In the genomic region with DNA sequence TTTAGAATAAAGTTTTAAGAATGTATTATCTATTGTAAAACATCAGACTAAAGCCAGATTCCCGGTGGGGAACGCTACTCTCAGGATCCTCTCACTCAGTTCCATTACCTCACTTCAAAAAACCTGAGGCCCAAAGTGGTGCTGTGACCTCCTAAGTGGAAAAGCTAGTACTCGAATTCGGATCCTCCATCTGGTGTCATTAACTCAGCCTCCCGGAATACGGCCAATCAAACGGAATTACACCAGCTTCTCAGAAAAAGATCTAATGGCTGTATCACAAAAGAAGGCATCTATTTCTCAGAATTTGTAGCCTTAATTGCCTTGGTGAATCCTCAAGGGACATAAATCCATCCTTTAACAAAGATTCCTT, we compare ENCODE assay signal across 1 cellular context.
TF ChIP-seq lines count a peak whose summit lies in the region.

No MANE protein-coding gene starts in this region.

TF ChIP-seq in GM23338, 12 proteins besides CTCF, POLR2A, EP300 and RAD21 (continued from another document):
- TF ChIP-seq, protein P1, sequence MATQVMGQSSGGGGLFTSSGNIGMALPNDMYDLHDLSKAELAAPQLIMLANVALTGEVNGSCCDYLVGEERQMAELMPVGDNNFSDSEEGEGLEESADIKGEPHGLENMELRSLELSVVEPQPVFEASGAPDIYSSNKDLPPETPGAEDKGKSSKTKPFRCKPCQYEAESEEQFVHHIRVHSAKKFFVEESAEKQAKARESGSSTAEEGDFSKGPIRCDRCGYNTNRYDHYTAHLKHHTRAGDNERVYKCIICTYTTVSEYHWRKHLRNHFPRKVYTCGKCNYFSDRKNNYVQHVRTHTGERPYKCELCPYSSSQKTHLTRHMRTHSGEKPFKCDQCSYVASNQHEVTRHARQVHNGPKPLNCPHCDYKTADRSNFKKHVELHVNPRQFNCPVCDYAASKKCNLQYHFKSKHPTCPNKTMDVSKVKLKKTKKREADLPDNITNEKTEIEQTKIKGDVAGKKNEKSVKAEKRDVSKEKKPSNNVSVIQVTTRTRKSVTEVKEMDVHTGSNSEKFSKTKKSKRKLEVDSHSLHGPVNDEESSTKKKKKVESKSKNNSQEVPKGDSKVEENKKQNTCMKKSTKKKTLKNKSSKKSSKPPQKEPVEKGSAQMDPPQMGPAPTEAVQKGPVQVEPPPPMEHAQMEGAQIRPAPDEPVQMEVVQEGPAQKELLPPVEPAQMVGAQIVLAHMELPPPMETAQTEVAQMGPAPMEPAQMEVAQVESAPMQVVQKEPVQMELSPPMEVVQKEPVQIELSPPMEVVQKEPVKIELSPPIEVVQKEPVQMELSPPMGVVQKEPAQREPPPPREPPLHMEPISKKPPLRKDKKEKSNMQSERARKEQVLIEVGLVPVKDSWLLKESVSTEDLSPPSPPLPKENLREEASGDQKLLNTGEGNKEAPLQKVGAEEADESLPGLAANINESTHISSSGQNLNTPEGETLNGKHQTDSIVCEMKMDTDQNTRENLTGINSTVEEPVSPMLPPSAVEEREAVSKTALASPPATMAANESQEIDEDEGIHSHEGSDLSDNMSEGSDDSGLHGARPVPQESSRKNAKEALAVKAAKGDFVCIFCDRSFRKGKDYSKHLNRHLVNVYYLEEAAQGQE (IDR thresholded peaks at IDR 0.05; ENCODE audit: unreplicated experiment): no peak
- TF ChIP-seq STAT1 (IDR thresholded peaks at IDR 0.05; ENCODE audit: unreplicated experiment) (no peak), EZH2phosphoT487 (IDR thresholded peaks at IDR 0.05; ENCODE audit: unreplicated experiment) (no peak), ZNF114 (CRISPR knock-in tag; IDR thresholded peaks at IDR 0.05) (no peak), ZNF331 (CRISPR knock-in tag; IDR thresholded peaks at IDR 0.05; ENCODE audit: low read depth) (no peak), CREB1 (CRISPR knock-in tag; IDR thresholded peaks at IDR 0.05; ENCODE audit: low read depth) (no peak), NANOG (IDR thresholded peaks at IDR 0.05; ENCODE audit: borderline replicate concordance) (no peak), JUNB (IDR thresholded peaks at IDR 0.05; ENCODE audit: unreplicated experiment) (no peak)
- TF ChIP-seq, protein P2, sequence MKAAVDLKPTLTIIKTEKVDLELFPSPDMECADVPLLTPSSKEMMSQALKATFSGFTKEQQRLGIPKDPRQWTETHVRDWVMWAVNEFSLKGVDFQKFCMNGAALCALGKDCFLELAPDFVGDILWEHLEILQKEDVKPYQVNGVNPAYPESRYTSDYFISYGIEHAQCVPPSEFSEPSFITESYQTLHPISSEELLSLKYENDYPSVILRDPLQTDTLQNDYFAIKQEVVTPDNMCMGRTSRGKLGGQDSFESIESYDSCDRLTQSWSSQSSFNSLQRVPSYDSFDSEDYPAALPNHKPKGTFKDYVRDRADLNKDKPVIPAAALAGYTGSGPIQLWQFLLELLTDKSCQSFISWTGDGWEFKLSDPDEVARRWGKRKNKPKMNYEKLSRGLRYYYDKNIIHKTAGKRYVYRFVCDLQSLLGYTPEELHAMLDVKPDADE (IDR thresholded peaks at IDR 0.05): no peak
- TF ChIP-seq, protein P3, sequence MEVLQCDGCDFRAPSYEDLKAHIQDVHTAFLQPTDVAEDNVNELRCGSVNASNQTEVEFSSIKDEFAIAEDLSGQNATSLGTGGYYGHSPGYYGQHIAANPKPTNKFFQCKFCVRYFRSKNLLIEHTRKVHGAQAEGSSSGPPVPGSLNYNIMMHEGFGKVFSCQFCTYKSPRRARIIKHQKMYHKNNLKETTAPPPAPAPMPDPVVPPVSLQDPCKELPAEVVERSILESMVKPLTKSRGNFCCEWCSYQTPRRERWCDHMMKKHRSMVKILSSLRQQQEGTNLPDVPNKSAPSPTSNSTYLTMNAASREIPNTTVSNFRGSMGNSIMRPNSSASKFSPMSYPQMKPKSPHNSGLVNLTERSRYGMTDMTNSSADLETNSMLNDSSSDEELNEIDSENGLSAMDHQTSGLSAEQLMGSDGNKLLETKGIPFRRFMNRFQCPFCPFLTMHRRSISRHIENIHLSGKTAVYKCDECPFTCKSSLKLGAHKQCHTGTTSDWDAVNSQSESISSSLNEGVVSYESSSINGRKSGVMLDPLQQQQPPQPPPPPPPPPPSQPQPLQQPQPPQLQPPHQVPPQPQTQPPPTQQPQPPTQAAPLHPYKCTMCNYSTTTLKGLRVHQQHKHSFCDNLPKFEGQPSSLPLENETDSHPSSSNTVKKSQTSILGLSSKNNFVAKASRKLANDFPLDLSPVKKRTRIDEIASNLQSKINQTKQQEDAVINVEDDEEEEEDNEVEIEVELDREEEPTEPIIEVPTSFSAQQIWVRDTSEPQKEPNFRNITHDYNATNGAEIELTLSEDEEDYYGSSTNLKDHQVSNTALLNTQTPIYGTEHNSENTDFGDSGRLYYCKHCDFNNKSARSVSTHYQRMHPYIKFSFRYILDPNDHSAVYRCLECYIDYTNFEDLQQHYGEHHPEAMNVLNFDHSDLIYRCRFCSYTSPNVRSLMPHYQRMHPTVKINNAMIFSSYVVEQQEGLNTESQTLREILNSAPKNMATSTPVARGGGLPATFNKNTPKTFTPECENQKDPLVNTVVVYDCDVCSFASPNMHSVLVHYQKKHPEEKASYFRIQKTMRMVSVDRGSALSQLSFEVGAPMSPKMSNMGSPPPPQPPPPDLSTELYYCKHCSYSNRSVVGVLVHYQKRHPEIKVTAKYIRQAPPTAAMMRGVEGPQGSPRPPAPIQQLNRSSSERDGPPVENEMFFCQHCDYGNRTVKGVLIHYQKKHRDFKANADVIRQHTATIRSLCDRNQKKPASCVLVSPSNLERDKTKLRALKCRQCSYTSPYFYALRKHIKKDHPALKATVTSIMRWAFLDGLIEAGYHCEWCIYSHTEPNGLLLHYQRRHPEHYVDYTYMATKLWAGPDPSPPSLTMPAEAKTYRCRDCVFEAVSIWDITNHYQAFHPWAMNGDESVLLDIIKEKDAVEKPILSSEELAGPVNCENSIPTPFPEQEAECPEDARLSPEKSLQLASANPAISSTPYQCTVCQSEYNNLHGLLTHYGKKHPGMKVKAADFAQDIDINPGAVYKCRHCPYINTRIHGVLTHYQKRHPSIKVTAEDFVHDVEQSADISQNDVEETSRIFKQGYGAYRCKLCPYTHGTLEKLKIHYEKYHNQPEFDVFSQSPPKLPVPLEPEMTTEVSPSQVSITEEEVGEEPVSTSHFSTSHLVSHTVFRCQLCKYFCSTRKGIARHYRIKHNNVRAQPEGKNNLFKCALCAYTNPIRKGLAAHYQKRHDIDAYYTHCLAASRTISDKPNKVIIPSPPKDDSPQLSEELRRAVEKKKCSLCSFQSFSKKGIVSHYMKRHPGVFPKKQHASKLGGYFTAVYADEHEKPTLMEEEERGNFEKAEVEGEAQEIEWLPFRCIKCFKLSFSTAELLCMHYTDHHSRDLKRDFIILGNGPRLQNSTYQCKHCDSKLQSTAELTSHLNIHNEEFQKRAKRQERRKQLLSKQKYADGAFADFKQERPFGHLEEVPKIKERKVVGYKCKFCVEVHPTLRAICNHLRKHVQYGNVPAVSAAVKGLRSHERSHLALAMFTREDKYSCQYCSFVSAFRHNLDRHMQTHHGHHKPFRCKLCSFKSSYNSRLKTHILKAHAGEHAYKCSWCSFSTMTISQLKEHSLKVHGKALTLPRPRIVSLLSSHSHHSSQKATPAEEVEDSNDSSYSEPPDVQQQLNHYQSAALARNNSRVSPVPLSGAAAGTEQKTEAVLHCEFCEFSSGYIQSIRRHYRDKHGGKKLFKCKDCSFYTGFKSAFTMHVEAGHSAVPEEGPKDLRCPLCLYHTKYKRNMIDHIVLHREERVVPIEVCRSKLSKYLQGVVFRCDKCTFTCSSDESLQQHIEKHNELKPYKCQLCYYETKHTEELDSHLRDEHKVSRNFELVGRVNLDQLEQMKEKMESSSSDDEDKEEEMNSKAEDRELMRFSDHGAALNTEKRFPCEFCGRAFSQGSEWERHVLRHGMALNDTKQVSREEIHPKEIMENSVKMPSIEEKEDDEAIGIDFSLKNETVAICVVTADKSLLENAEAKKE (CRISPR knock-in tag; IDR thresholded peaks at IDR 0.05): no peak
TF ChIP-seq in GM23338: peak in this region for 0.
